In the genomic region with DNA sequence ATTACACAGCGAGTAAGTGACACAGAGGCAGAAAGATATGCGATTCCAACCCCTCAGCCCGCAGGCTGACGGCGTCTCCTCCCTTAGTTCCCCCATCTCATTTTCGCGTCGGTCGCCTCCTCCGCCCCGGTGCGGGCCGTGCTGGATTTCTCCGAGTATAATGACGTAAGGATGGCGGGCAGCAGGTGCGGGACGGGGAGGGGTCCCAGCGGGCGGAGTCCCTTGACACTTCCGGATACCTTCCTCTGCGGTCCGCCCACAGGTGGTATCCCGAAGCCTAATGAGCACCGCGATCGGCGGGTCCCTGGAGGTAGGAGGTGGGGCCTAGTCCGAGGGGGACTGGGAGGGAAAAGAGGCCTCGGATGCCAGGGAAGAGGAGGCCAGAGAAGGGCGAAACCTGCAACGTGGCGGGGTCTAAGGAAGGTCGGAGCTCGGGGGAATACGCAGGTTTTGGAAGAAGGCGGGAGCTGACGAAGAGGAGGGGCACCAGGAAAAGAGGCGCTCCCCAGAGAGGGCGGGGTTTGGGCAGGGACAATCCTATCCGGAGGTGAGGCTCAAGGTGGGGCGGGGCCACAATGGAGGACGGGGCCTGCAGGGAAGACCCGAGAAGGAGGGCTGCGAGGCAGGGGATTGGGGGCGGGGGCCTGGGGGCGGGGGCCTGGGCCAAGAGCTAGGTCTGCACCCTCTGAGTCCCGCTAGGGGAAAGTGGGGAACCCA, we compare ENCODE assay signal across 8 cellular contexts.
A peak's percentile ranks its signal among the peaks of the same experiment; 100 is the strongest.
DNase-seq lines count a peak whose midpoint lies in the region; ATAC-seq lines count a peak whose summit lies in the region.

No MANE protein-coding gene starts in this region.

- peak overlapping the region; percentile 86 for H3K4me3 Mint-ChIP-seq in stimulated activated effector memory CD8-positive, alpha-beta T cell treated with anti-CD3 and anti-CD28 coated beads, Interleukin-12 subunit alpha, Interleukin-12 subunit beta, amount 100 ng/mL, for 72 hours

- H3K4me1 Mint-ChIP-seq in stimulated activated effector memory CD8-positive, alpha-beta T cell treated with anti-CD3 and anti-CD28 coated beads, Interleukin-12 subunit alpha, Interleukin-12 subunit beta, amount 100 ng/mL, for 72 hours, result no peaks in the 10 kb centered on the region

- H3K9me3 ChIP-seq in duodenal mucosa (ENCODE audit: control insufficient read depth in 1 of 2, low read length in 2 of 2) (no peaks in the 10 kb centered on the region), mucosa of stomach (ENCODE audit: control insufficient read depth, low read length) (no peaks in the 10 kb centered on the region)

- H3K36me3 Mint-ChIP-seq in stimulated activated effector memory CD8-positive, alpha-beta T cell treated with anti-CD3 and anti-CD28 coated beads, Interleukin-12 subunit alpha, Interleukin-12 subunit beta, amount 100 ng/mL, for 72 hours, result no peaks in the 10 kb centered on the region

- peak overlapping the region; percentile 33 for H3K27ac Mint-ChIP-seq in stimulated activated effector memory CD8-positive, alpha-beta T cell treated with anti-CD3 and anti-CD28 coated beads, Interleukin-12 subunit alpha, Interleukin-12 subunit beta, amount 100 ng/mL, for 72 hours

- H3K27ac ChIP-seq in duodenal mucosa (ENCODE audit: low read depth, low read length), result peak overlapping the region; percentile 91

- H3K9me3 Mint-ChIP-seq in stimulated activated effector memory CD8-positive, alpha-beta T cell treated with anti-CD3 and anti-CD28 coated beads, Interleukin-12 subunit alpha, Interleukin-12 subunit beta, amount 100 ng/mL, for 72 hours, result no peaks in the 10 kb centered on the region

- ATAC-seq in HG02970 (IDR thresholded peaks at IDR 0.05; ENCODE audit: low FRiP score, unreplicated experiment), result peak; percentile 55
- ATAC-seq in stimulated activated effector memory CD8-positive, alpha-beta T cell treated with anti-CD3 and anti-CD28 coated beads, Interleukin-12 subunit alpha, Interleukin-12 subunit beta, amount 100 ng/mL, for 72 hours, result peak; percentile 83

- peaks cover 0 to 10% of the 10 kb centered on the region in 2 donors for H3K4me1 ChIP-seq in duodenal mucosa (ENCODE audit: control insufficient read depth in 1 of 2, insufficient read depth in 2 of 2, low read length in 2 of 2)
- peaks cover 4% of the 10 kb centered on the region for H3K4me1 ChIP-seq in mucosa of stomach (ENCODE audit: control insufficient read depth, insufficient read depth, low read length)

- peaks cover 10 to 17% of the 10 kb centered on the region in 2 donors for H3K27me3 ChIP-seq in duodenal mucosa (ENCODE audit: control insufficient read depth in 1 of 2, insufficient read depth in 2 of 2, low read length in 2 of 2)
- H3K27me3 ChIP-seq in mucosa of stomach (ENCODE audit: control insufficient read depth, insufficient read depth, low read length), result peaks cover 40% of the 10 kb centered on the region

- peak overlapping the region; percentile 81 to 87 for H3K4me3 ChIP-seq in duodenal mucosa (ENCODE audit: low read depth in 1 of 2, low read length in 2 of 2)
- H3K4me3 ChIP-seq in mucosa of stomach (ENCODE audit: low read length), result peak overlapping the region; percentile 88

- peak; percentile 53 for DNase-seq in NCI-H2029 (lab: John Stamatoyannopoulos, UW)
- DNase-seq in NCI-H2029 treated with DMSO at 0.1 percent for 48 hours (lab: John Stamatoyannopoulos, UW), result no peak
- DNase-seq in NCI-H2107 (lab: John Stamatoyannopoulos, UW), result peak; percentile 17
- DNase-seq in activated CD4-positive, alpha-beta T cell treated with anti-CD3 and anti-CD28 coated beads for 48 hours, result peak; percentile 85
- DNase-seq in stimulated activated effector memory CD8-positive, alpha-beta T cell treated with anti-CD3 and anti-CD28 coated beads, Interleukin-12 subunit alpha, Interleukin-12 subunit beta, amount 100 ng/mL, for 72 hours (ENCODE audit: low spot score in 2 of 2), result peak; percentile 31 to 80

- no peaks in the 10 kb centered on the region for H3K36me3 ChIP-seq in duodenal mucosa (ENCODE audit: control insufficient read depth in 1 of 2, insufficient read depth in 2 of 2, low read length in 2 of 2)
- H3K36me3 ChIP-seq in mucosa of stomach (ENCODE audit: control insufficient read depth, insufficient read depth, low read length), result no peaks in the 10 kb centered on the region

- H3K9ac ChIP-seq in duodenal mucosa (ENCODE audit: low read depth in 1 of 2, low read length in 2 of 2) (peak overlapping the region; percentile 81 to 82), mucosa of stomach (ENCODE audit: low read length) (peak overlapping the region; percentile 85)
